ENCODE assay signal across 18 cellular contexts in genomic region chr12:81083018-81083417, GRCh38. TPM values are rescaled to one million over a fixed set of nuclear protein-coding genes. Genes with fewer than 3 reads are reported as not detected.
"Had no signal": no experiment of that assay in that cellular context is flagged by ENCODE, and none has a peak within 500 bp of the region (broad histone marks: within the 10 kb centered on the region; RNA-seq: fewer than 3 reads in every experiment).

No MANE protein-coding gene starts in this region.

- DNase-seq: effector memory CD4-positive, alpha-beta T cell; heart right ventricle; hypothalamus; left colon; mammary epithelial cell; mucosa of descending colon; naive thymus-derived CD8-positive, alpha-beta T cell; sigmoid colon; stimulated activated CD4-positive, alpha-beta T cell treated with anti-CD3 and anti-CD28 coated beads, Interleukin-2, amount 100 ng/mL, for 24 hours; stimulated activated CD4-positive, alpha-beta T cell treated with anti-CD3 and anti-CD28 coated beads, Interleukin-4, amount 100 ng/mL, for 4 hours; stimulated activated naive CD4-positive, alpha-beta T cell; stomach had no signal

- H3K9me3 ChIP-seq: heart right ventricle, mucosa of descending colon, neutrophil, sigmoid colon, stomach had no signal

- FAIRE-seq: endometrium, frontal cortex, urothelium cell line had no signal

- ATAC-seq: esophagus mucosa; heart right ventricle; left colon; mucosa of descending colon; naive thymus-derived CD8-positive, alpha-beta T cell had no signal

- H3K36me3 ChIP-seq: heart right ventricle, neutrophil, sigmoid colon, stomach had no signal

- H3K4me3 ChIP-seq: heart right ventricle, mucosa of descending colon, sigmoid colon, skin epidermis, stomach had no signal

- H3K27ac ChIP-seq: neutrophil, sigmoid colon, skin epidermis had no signal

RNA-seq across cellular contexts. Expression of gene ACSS3, which starts 5.1 kb away (rescaled TPM):
- total RNA-seq: naive thymus-derived CD8-positive, alpha-beta T cell had no signal
- polyA plus RNA-seq: naive thymus-derived CD8-positive, alpha-beta T cell had no signal
